7 cellular contexts compared by ENCODE assay signal in the genomic region with DNA sequence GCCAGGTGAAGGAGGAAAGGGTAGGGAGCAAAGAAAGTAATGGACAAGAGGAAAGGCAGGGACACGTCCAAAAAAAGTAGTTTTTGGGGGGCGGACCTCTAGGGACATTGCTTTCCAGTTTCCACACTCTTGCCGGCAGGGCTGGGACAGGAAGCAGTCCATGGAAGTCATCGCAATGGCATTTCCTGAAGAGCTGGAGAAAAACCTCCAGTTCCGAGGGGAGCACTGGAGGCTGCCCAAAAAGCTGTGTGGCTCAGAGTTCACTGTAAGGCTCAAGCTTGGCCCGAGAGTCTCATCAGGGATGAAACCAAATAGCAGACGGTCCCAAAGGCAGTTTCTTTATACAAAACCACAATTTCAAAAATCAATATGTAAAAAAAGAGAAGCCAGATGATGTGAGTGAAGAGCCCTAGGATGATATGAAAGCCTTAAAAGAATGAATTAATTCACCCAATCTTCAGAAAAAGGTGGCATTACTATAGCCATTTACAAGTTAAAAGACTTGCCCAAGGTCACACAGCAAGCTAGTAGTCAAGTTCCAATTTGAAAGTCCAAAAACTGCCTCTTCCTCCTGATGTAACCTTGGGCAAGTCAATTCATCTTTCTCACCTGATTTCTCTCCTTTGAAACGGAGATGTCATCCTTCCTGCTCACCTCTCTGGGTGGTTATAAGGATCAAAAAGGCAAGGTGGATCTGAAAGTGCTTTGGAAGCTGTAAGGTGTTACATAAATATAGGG. TPM values are rescaled to one million over a fixed set of nuclear protein-coding genes. Genes with fewer than 3 reads are reported as not detected.
A peak's percentile ranks its signal among the peaks of the same experiment; 100 is the strongest.
DNase-seq lines count a peak whose midpoint lies in the region; ATAC-seq, FAIRE-seq and TF ChIP-seq lines count a peak whose summit lies in the region.

No MANE protein-coding gene starts in this region.

- H3K9me3 ChIP-seq in HUES48 (ENCODE audit: control insufficient read depth, insufficient read depth, low read length): no peaks in the 10 kb centered on the region
- H3K9me3 ChIP-seq in ascending aorta: no peaks in the 10 kb centered on the region
- H3K9me3 ChIP-seq in iPS-15b (ENCODE audit: control insufficient read depth, insufficient read depth, low read length): no peaks in the 10 kb centered on the region
- H3K9me3 ChIP-seq in small intestine (ENCODE audit: control insufficient read depth, low read depth): no peaks in the 10 kb centered on the region

- no peak for ATAC-seq in GM21825 (IDR thresholded peaks at IDR 0.05; ENCODE audit: unreplicated experiment)

- no peak for FAIRE-seq in small intestine (lab: Jason Lieb, UNC)

- WGBS in small intestine, 3 donors: 41 to 59% (median 52%) methylated on average over 8 of the region's 8 CpGs

- H3K4me3 ChIP-seq in HUES48 (ENCODE audit: low read depth, low read length) (peak overlapping the region; percentile 22; the same call in 1 of the 2 replicates), ascending aorta (peak overlapping the region; percentile 12 to 53), iPS-15b (ENCODE audit: low read depth, low read length) (peak overlapping the region; percentile 6), small intestine (ENCODE audit: low read depth in 1 of 2, low read length in 2 of 2) (no peak overlapping the region)

- intact Hi-C loops in ascending aorta (cut with DNase I): loop anchor here (1.0 kb wide), 2 partner anchors 9 to 43 kb away; a partner anchor contains a TSS

- peak in 1 of 2 donors; percentile 95 for DNase-seq in ascending aorta (ENCODE audit: low spot score in 2 of 2)
- DNase-seq in small intestine: no peak
- DNase-seq in inferior parietal cortex (ENCODE audit: extremely low spot score): no peak
- DNase-seq in AML-193 (lab: John Stamatoyannopoulos, UW): no peak

- H3K9ac ChIP-seq in HUES48 (ENCODE audit: low read depth, low read length) (peak overlapping the region; percentile 29; the same call in 1 of the 2 replicates), iPS-15b (ENCODE audit: low read depth, low read length) (peak overlapping the region; percentile 9)

- H3K4me1 ChIP-seq in HUES48 (ENCODE audit: control insufficient read depth, insufficient read depth, low read length) (peaks cover 52% of the 10 kb centered on the region), ascending aorta (peaks cover 28 to 80% of the 10 kb centered on the region in 2 donors), iPS-15b (ENCODE audit: control insufficient read depth, insufficient read depth, low read length) (peaks cover 46% of the 10 kb centered on the region), small intestine (ENCODE audit: control insufficient read depth in 2 of 2, insufficient read depth in 1 of 2, low read depth in 1 of 2, low read length in 1 of 2) (peaks cover 32 to 47% of the 10 kb centered on the region in 2 donors)

- TF ChIP-seq CTCF in ascending aorta (IDR thresholded peaks at IDR 0.05): no peak

- no peaks in the 10 kb centered on the region for H3K27me3 ChIP-seq in HUES48 (ENCODE audit: control insufficient read depth, insufficient read depth, low read length)
- H3K27me3 ChIP-seq in ascending aorta: no peaks in the 10 kb centered on the region
- no peaks in the 10 kb centered on the region for H3K27me3 ChIP-seq in iPS-15b (ENCODE audit: control insufficient read depth, insufficient read depth, low read length)
- H3K27me3 ChIP-seq in small intestine (ENCODE audit: control insufficient read depth in 2 of 2, insufficient read depth in 2 of 2, low read length in 2 of 2): no peaks in the 10 kb centered on the region

- peaks cover 34% of the 10 kb centered on the region for H3K36me3 ChIP-seq in HUES48 (ENCODE audit: control insufficient read depth, insufficient read depth, low read length)
- peaks cover 6 to 21% of the 10 kb centered on the region in 2 donors for H3K36me3 ChIP-seq in ascending aorta
- peaks cover 4% of the 10 kb centered on the region for H3K36me3 ChIP-seq in iPS-15b (ENCODE audit: control insufficient read depth, insufficient read depth, low read length)
- H3K36me3 ChIP-seq in small intestine (ENCODE audit: control insufficient read depth in 2 of 2, insufficient read depth in 2 of 2, low read length in 2 of 2): peaks cover 0 to 2% of the 10 kb centered on the region in 2 donors

- peak overlapping the region; percentile 86 for H3K27ac ChIP-seq in HUES48 (ENCODE audit: low read depth, low read length)
- H3K27ac ChIP-seq in ascending aorta: peak overlapping the region; percentile 95 to 98
- peak overlapping the region; percentile 50 to 96 for H3K27ac ChIP-seq in small intestine (ENCODE audit: low read depth in 1 of 2, low read length in 1 of 2)

RNA-seq across cellular contexts. Expression of a gene that starts 9.2 kb away (rescaled TPM):
- total RNA-seq in ascending aorta: 200 TPM
- 100 to 1,000 TPM in 1 of 3 donors, 10 to 100 TPM in 2; 79.7 to 160 (median 92.8) TPM for polyA plus RNA-seq in small intestine

RNA-seq across cellular contexts. Expression of a gene that starts 25.6 kb away (rescaled TPM):
- not detected for total RNA-seq in ascending aorta
- 10 to 100 TPM in 1 of 3 donors, 1 to 10 TPM in 1, under 1 TPM in 1; 0.81 to 27.8 (median 2.5) TPM for polyA plus RNA-seq in small intestine

Comparison
In these comparisons a context has a peak if more than half of its experiments do, and no peak if none do; other contexts are left out.
1. H3K4me3 ChIP-seq: peak in HUES48 (single experiment), ascending aorta (2 of 2) and iPS-15b (single experiment); none in small intestine (0 of 2).
2. Peak in every context shown above with its lines, with median percentiles within 50 percentile points of each other: H3K27ac ChIP-seq.